8 cellular contexts compared by ENCODE assay signal in the genomic region with DNA sequence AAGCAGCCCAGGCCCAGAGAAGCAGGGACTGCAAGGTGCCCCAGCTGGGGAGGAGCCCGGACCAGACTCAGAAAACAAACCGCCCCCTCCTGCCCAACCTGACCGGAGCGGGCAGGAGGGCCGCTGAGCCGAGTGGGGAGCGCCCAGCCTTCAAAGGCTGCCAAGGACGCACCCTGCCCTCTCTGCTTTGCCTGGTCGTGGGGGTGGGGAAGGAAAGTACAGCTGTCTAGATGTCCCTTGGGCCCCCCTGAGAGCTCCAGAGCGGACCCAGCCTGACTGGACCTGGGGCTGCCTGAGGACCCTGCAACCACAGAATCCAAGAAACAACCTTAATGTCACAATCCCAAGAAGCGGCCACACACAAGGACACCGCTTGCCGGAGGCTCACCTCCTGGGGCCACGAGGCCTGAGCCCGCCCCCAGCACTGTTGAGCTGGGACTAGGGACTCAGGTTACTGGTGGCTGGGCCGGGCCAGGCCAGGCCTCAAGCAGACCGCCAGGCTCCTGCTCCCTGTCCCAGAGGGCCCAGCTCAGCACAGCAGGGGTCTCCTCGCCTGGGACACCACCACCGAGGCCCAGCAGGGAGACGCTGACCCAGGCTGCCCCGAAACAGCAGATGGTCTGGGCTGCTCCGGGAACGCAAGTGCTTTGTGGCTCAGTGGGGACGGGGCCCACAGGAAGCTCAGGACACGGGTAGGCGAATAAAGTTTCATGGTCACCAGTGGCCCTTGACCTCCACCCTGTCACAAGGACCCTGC. TPM values are rescaled to one million over a fixed set of nuclear protein-coding genes. Genes with fewer than 3 reads are reported as not detected.
DNase-seq lines count a peak whose midpoint lies in the region; ATAC-seq lines count a peak whose summit lies in the region.

No MANE protein-coding gene starts in this region.

- H3K27ac Mint-ChIP-seq in activated T-cell treated with anti-CD3 and anti-CD28 coated beads, Interleukin-2, amount 50 U/mL, for 72 hours: no peak overlapping the region
- no peak overlapping the region for H3K27ac Mint-ChIP-seq in activated naive CD8-positive, alpha-beta T cell treated with anti-CD3 and anti-CD28 coated beads, Interleukin-2, amount 10 ng/mL, durations not matched to agents 7 days and 5 days

- no peaks in the 10 kb centered on the region for H3K27me3 ChIP-seq in stomach smooth muscle (ENCODE audit: control insufficient read depth in 1 of 2, insufficient read depth in 2 of 2, low read length in 2 of 2)

- peak overlapping the region; percentile 31 for H3K27ac ChIP-seq in stomach smooth muscle (ENCODE audit: low read length)

- H3K4me1 ChIP-seq in stomach smooth muscle (ENCODE audit: control insufficient read depth, insufficient read depth, low read length): peaks cover 55% of the 10 kb centered on the region

- no peak for DNase-seq in activated T-cell treated with anti-CD3 and anti-CD28 coated beads, Interleukin-2, amount 50 U/mL, for 72 hours
- DNase-seq in activated T-cell treated with anti-CD3 and anti-CD28 coated beads, Interleukin-2, amount 50 U/mL, for 1 hour: no peak
- DNase-seq in activated naive CD8-positive, alpha-beta T cell treated with anti-CD3 and anti-CD28 coated beads, Interleukin-2, amount 10 ng/mL, durations not matched to agents 7 days and 5 days: no peak
- DNase-seq in iPS-NIHi7 (ENCODE audit: extremely low spot score): peak; percentile 77
- DNase-seq in mesenteric fat pad (ENCODE audit: low spot score): no peak
- DNase-seq in posterior cingulate gyrus: no peak

- peak overlapping the region; percentile 80 for H3K4me3 Mint-ChIP-seq in activated T-cell treated with anti-CD3 and anti-CD28 coated beads, Interleukin-2, amount 50 U/mL, for 72 hours
- H3K4me3 Mint-ChIP-seq in activated naive CD8-positive, alpha-beta T cell treated with anti-CD3 and anti-CD28 coated beads, Interleukin-2, amount 10 ng/mL, durations not matched to agents 7 days and 5 days: peak overlapping the region; percentile 75

- H3K36me3 Mint-ChIP-seq in activated T-cell treated with anti-CD3 and anti-CD28 coated beads, Interleukin-2, amount 50 U/mL, for 72 hours (ENCODE audit: insufficient read depth in 2 of 2): no peaks in the 10 kb centered on the region
- no peaks in the 10 kb centered on the region for H3K36me3 Mint-ChIP-seq in activated naive CD8-positive, alpha-beta T cell treated with anti-CD3 and anti-CD28 coated beads, Interleukin-2, amount 10 ng/mL, durations not matched to agents 7 days and 5 days

- peaks cover 8% of the 10 kb centered on the region for H3K27me3 Mint-ChIP-seq in activated T-cell treated with anti-CD3 and anti-CD28 coated beads, Interleukin-2, amount 50 U/mL, for 72 hours (ENCODE audit: low read depth)
- peaks cover 10% of the 10 kb centered on the region for H3K27me3 Mint-ChIP-seq in activated naive CD8-positive, alpha-beta T cell treated with anti-CD3 and anti-CD28 coated beads, Interleukin-2, amount 10 ng/mL, durations not matched to agents 7 days and 5 days

- peaks cover 0 to 2% of the 10 kb centered on the region in 2 donors for H3K36me3 ChIP-seq in stomach smooth muscle (ENCODE audit: control insufficient read depth in 2 of 2, insufficient read depth in 2 of 2, low read length in 2 of 2)

- intact Hi-C loops in posterior cingulate gyrus (cut with DNase I): no loop called here

- no peak for ATAC-seq in activated T-cell treated with anti-CD3 and anti-CD28 coated beads, Interleukin-2, amount 50 U/mL, for 72 hours (replicated peaks in 1 of 2)
- ATAC-seq in activated naive CD8-positive, alpha-beta T cell treated with anti-CD3 and anti-CD28 coated beads, Interleukin-2, amount 10 ng/mL, durations not matched to agents 7 days and 5 days (ENCODE audit: low read depth): no peak
- no peak for ATAC-seq in GM21360 (IDR thresholded peaks at IDR 0.05; ENCODE audit: unreplicated experiment)

- peak overlapping the region; percentile 81 to 85 for H3K4me3 ChIP-seq in stomach smooth muscle (ENCODE audit: low read length in 2 of 2)

- POLR2A ChIA-PET in activated naive CD8-positive, alpha-beta T cell treated with anti-CD3 and anti-CD28 coated beads, Interleukin-2, amount 10 ng/mL, durations not matched to agents 7 days and 5 days (lab: Charles Lee): interaction anchor here (0.8 to 1.5 kb wide), 4 partner anchors 23 to 334 kb away, joined by 3 to 6 read pairs (median 4); partner anchors contain the start of genes CCNL2 and ISG15

- H3K9me3 Mint-ChIP-seq in activated T-cell treated with anti-CD3 and anti-CD28 coated beads, Interleukin-2, amount 50 U/mL, for 72 hours: no peaks in the 10 kb centered on the region
- no peaks in the 10 kb centered on the region for H3K9me3 Mint-ChIP-seq in activated naive CD8-positive, alpha-beta T cell treated with anti-CD3 and anti-CD28 coated beads, Interleukin-2, amount 10 ng/mL, durations not matched to agents 7 days and 5 days

- H3K9ac ChIP-seq in stomach smooth muscle (ENCODE audit: low read length in 2 of 2): peak overlapping the region; percentile 72 to 77

- H3K9me3 ChIP-seq in stomach smooth muscle (ENCODE audit: control insufficient read depth in 2 of 2, low read length in 2 of 2): no peaks in the 10 kb centered on the region

- peaks cover 19% of the 10 kb centered on the region for H3K4me1 Mint-ChIP-seq in activated T-cell treated with anti-CD3 and anti-CD28 coated beads, Interleukin-2, amount 50 U/mL, for 72 hours (ENCODE audit: low read depth)
- H3K4me1 Mint-ChIP-seq in activated naive CD8-positive, alpha-beta T cell treated with anti-CD3 and anti-CD28 coated beads, Interleukin-2, amount 10 ng/mL, durations not matched to agents 7 days and 5 days: peaks cover 8% of the 10 kb centered on the region

RNA-seq across cellular contexts. Expression of gene DVL1, which starts 1.4 kb away (rescaled TPM):
- 10 to 100 TPM; 46.6 to 52.2 TPM for total RNA-seq in activated T-cell treated with anti-CD3 and anti-CD28 coated beads, Interleukin-2, amount 50 U/mL, for 72 hours
- 10 to 100 TPM; 35.5 to 37.4 TPM for total RNA-seq in activated naive CD8-positive, alpha-beta T cell treated with anti-CD3 and anti-CD28 coated beads, Interleukin-2, amount 10 ng/mL, durations not matched to agents 7 days and 5 days
- 52.1 TPM for total RNA-seq in mesenteric fat pad

RNA-seq across cellular contexts. Expression of gene MXRA8, which starts 10.5 kb away (rescaled TPM):
- 1 to 10 TPM; 1.6 to 3.0 TPM for total RNA-seq in activated T-cell treated with anti-CD3 and anti-CD28 coated beads, Interleukin-2, amount 50 U/mL, for 72 hours
- total RNA-seq in activated naive CD8-positive, alpha-beta T cell treated with anti-CD3 and anti-CD28 coated beads, Interleukin-2, amount 10 ng/mL, durations not matched to agents 7 days and 5 days: 1 to 10 TPM in 1 of 2 experiments, under 1 TPM in 1; 0.51 to 1.2 TPM
- 109 TPM for total RNA-seq in mesenteric fat pad

RNA-seq across cellular contexts. Expression of gene TAS1R3, which starts 16.8 kb away (rescaled TPM):
- total RNA-seq in activated T-cell treated with anti-CD3 and anti-CD28 coated beads, Interleukin-2, amount 50 U/mL, for 72 hours: under 1 TPM; 0.91 to 0.95 TPM
- 1 to 10 TPM; 1.2 to 1.3 TPM for total RNA-seq in activated naive CD8-positive, alpha-beta T cell treated with anti-CD3 and anti-CD28 coated beads, Interleukin-2, amount 10 ng/mL, durations not matched to agents 7 days and 5 days
- total RNA-seq in mesenteric fat pad: 0.19 TPM

RNA-seq across cellular contexts. Expression of gene CPTP, which starts 23.2 kb away (rescaled TPM):
- 10 to 100 TPM; 18.0 to 22.8 TPM for total RNA-seq in activated T-cell treated with anti-CD3 and anti-CD28 coated beads, Interleukin-2, amount 50 U/mL, for 72 hours
- 10 to 100 TPM; 19.3 TPM for total RNA-seq in activated naive CD8-positive, alpha-beta T cell treated with anti-CD3 and anti-CD28 coated beads, Interleukin-2, amount 10 ng/mL, durations not matched to agents 7 days and 5 days
- total RNA-seq in mesenteric fat pad: 19.7 TPM

RNA-seq across cellular contexts. Expression of gene INTS11, which starts 23.4 kb away (rescaled TPM):
- 100 to 1,000 TPM; 108 to 131 TPM for total RNA-seq in activated T-cell treated with anti-CD3 and anti-CD28 coated beads, Interleukin-2, amount 50 U/mL, for 72 hours
- 100 to 1,000 TPM; 143 to 158 TPM for total RNA-seq in activated naive CD8-positive, alpha-beta T cell treated with anti-CD3 and anti-CD28 coated beads, Interleukin-2, amount 10 ng/mL, durations not matched to agents 7 days and 5 days
- 74.7 TPM for total RNA-seq in mesenteric fat pad

Comparison
In these comparisons a context has a peak if more than half of its experiments do, and no peak if none do; other contexts are left out.
1. RNA of gene MXRA8, which starts 10.5 kb away (total RNA-seq): 109 TPM in mesenteric fat pad (single experiment); 1.6 to 3.0 TPM in activated T-cell treated with anti-CD3 and anti-CD28 coated beads, Interleukin-2, amount 50 U/mL, for 72 hours and 0.51 to 1.2 TPM in activated naive CD8-positive, alpha-beta T cell treated with anti-CD3 and anti-CD28 coated beads, Interleukin-2, amount 10 ng/mL, durations not matched to agents 7 days and 5 days; every median in the first group is over 10 times any median in the second.